In genomic region chr3:51471775-51472652, GRCh38 we compare ENCODE assay signal across 1 cellular context.
TF ChIP-seq lines count a peak whose summit lies in the region.

No MANE protein-coding gene starts in this region.

TF ChIP-seq in K562, 482 proteins besides CTCF, POLR2A, EP300 and RAD21:
- TF ChIP-seq ZNF121 (CRISPR knock-in tag; conservative IDR thresholded peaks at IDR 0.05) (peak; percentile 67), MECOM (CRISPR knock-in tag; IDR thresholded peaks at IDR 0.05) (no peak)
